22 cellular contexts compared by ENCODE assay signal in genomic region chr9:134127065-134127580, GRCh38. TPM values are rescaled to one million over a fixed set of nuclear protein-coding genes. Genes with fewer than 3 reads are reported as not detected.
"Had no signal": no experiment of that assay in that cellular context is flagged by ENCODE, and none has a peak within 500 bp of the region (broad histone marks: within the 10 kb centered on the region; RNA-seq: fewer than 3 reads in every experiment).

No MANE protein-coding gene starts in this region.

- H3K27ac ChIP-seq: esophagus squamous epithelium, gastroesophageal sphincter, left ventricle myocardium inferior, lower lobe of right lung, neural progenitor cell, pancreas, tibial nerve had no signal

- H3K4me1 Mint-ChIP-seq: immature natural killer cell had no signal

- H3K9ac ChIP-seq: neural progenitor cell had no signal

- H3K27ac Mint-ChIP-seq: immature natural killer cell; natural killer cell treated with Interleukin-12 subunit alpha and Interleukin-12 subunit beta and Interleukin-15 and Interleukin-18, amount 100 ng/mL, for 72 hours; neural progenitor cell; progenitor cell of endocrine pancreas had no signal

- H3K9me3 ChIP-seq: esophagus squamous epithelium, gastroesophageal sphincter, left ventricle myocardium inferior, lower lobe of right lung, pancreas, tibial nerve had no signal

- DNase-seq: dermis blood vessel endothelial cell; esophagus squamous epithelium; foreskin fibroblast; glutamatergic neuron; immature natural killer cell; left cardiac atrium; left ventricle myocardium inferior; lower lobe of right lung; mesenchymal stem cell; midbrain; occipital lobe; pancreas; small intestine; stimulated activated CD4-positive, alpha-beta T cell treated with anti-CD3 and anti-CD28 coated beads, Interleukin-12 subunit alpha, Interleukin-12 subunit beta, amount 100 ng/mL, for 4 hours; stimulated activated naive CD4-positive, alpha-beta T cell treated with Interleukin-2 at 50 U/mL for 16 hours had no signal

- H3K27me3 Mint-ChIP-seq: progenitor cell of endocrine pancreas had no signal

- H3K4me3 Mint-ChIP-seq: immature natural killer cell; natural killer cell treated with Interleukin-12 subunit alpha and Interleukin-12 subunit beta and Interleukin-15 and Interleukin-18, amount 100 ng/mL, for 72 hours; neural progenitor cell had no signal

- H3K36me3 ChIP-seq: esophagus squamous epithelium, gastroesophageal sphincter, left ventricle myocardium inferior, lower lobe of right lung, neural progenitor cell, pancreas, tibial nerve had no signal

- H3K4me2 ChIP-seq: neural progenitor cell had no signal

- H3K9me3 Mint-ChIP-seq: immature natural killer cell; natural killer cell treated with Interleukin-12 subunit alpha and Interleukin-12 subunit beta and Interleukin-15 and Interleukin-18, amount 100 ng/mL, for 72 hours; neural progenitor cell had no signal

- ATAC-seq: gastroesophageal sphincter, left cardiac atrium, lower lobe of right lung, pancreas, right cardiac atrium had no signal

- H2AFZ ChIP-seq: neural progenitor cell had no signal

- H3K4me3 ChIP-seq: esophagus squamous epithelium, gastroesophageal sphincter, left ventricle myocardium inferior, lower lobe of right lung, neural progenitor cell, pancreas, tibial nerve had no signal

- H3K27me3 ChIP-seq: esophagus squamous epithelium, gastroesophageal sphincter, neural progenitor cell, pancreas, tibial nerve had no signal

RNA-seq across cellular contexts. Expression of gene RNU6ATAC, which starts 37.2 kb away (rescaled TPM):
- total RNA-seq: dermis blood vessel endothelial cell, esophagus squamous epithelium, gastroesophageal sphincter, occipital lobe, tibial nerve had no signal
- polyA plus RNA-seq: immature natural killer cell, keratinocyte, pancreas, right cardiac atrium, small intestine had no signal
